In the genomic region with DNA sequence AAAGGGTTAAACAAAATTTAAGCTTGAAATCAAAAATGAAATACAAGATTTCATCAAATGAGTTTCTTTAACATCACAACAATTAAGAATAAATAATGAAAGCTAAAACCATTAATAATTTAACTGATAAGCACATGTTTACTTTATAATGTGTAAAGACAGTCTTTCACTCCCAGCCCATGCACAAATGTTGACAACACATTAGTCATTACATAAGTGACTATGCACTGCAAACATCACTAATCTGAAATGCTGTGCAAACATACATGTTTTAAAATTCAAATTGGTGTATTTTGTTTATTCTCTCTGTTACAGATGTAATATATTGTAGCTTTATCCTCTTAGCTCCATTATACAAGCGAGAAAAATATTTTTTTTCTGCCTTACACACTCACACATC, we compare ENCODE assay signal across 20 cellular contexts.
DNase-seq lines count a peak whose midpoint lies in the region; ATAC-seq, FAIRE-seq and TF ChIP-seq lines count a peak whose summit lies in the region.
"Had no signal": no experiment of that assay in that cellular context is flagged by ENCODE, and none has a peak within 500 bp of the region (broad histone marks: within the 10 kb centered on the region; RNA-seq: fewer than 3 reads in every experiment).

No MANE protein-coding gene starts in this region.

- H4K20me1 ChIP-seq in astrocyte (ENCODE audit: insufficient read depth, low read length) = no peaks in the 10 kb centered on the region
- H4K20me1 ChIP-seq in HepG2 (ENCODE audit: insufficient read depth, low read length) = no peaks in the 10 kb centered on the region
- H4K20me1 ChIP-seq: BLaER1 had no signal

- no peak for TF ChIP-seq POLR2A in HepG2 (IDR thresholded peaks at IDR 0.05; ENCODE audit: insufficient read depth in 1 of 2, low read depth in 2 of 2, low read length in 2 of 2)

- H3K9me3 ChIP-seq in astrocyte (ENCODE audit: insufficient read depth, low read depth, low read length) = no peaks in the 10 kb centered on the region
- H3K9me3 ChIP-seq in HepG2 (ENCODE audit: low read length) = no peaks in the 10 kb centered on the region
- H3K9me3 ChIP-seq: BLaER1, Caco-2 had no signal

- H3K27ac ChIP-seq in astrocyte (ENCODE audit: low read depth, low read length) (no peak overlapping the region), HepG2 (ENCODE audit: extremely low read length, insufficient read depth, low read length) (no peak overlapping the region)
- H3K27ac ChIP-seq: BLaER1, C4-2B had no signal

- intact Hi-C loops in HepG2 (cut with micrococcal nuclease; ENCODE audit: unreplicated experiment) = no loop called here

- no peaks in the 10 kb centered on the region for H3K9me3 Mint-ChIP-seq in astrocyte (ENCODE audit: unreplicated experiment)
- H3K9me3 Mint-ChIP-seq: CD8-positive, alpha-beta T cell had no signal

- H3K27me3 Mint-ChIP-seq in astrocyte (ENCODE audit: low read depth, unreplicated experiment) = no peaks in the 10 kb centered on the region
- H3K27me3 Mint-ChIP-seq: B cell; CD4-positive, CD25-positive, alpha-beta regulatory T cell had no signal

- H3K4me1 ChIP-seq in astrocyte (ENCODE audit: insufficient read depth, low read length) = no peaks in the 10 kb centered on the region
- H3K4me1 ChIP-seq in HepG2 (ENCODE audit: insufficient read depth, low read length) = peaks cover 11% of the 10 kb centered on the region
- H3K4me1 ChIP-seq: BLaER1, Caco-2 had no signal

- H3K9ac ChIP-seq in astrocyte (ENCODE audit: low read length) (no peak overlapping the region), HepG2 (ENCODE audit: insufficient read depth, low read depth, low read length) (no peak overlapping the region)
- H3K9ac ChIP-seq: BLaER1 had no signal

- POLR2A ChIA-PET in HepG2 (lab: Yijun Ruan, JAX) = no interaction called here

- H3K27me3 ChIP-seq in astrocyte (ENCODE audit: insufficient read depth, low read length) (no peaks in the 10 kb centered on the region), HepG2 (ENCODE audit: control insufficient read depth in 1 of 2, insufficient read depth in 2 of 2, low read length in 2 of 2) (no peaks in the 10 kb centered on the region)

- TF ChIP-seq RAD21 in HepG2 (CRISPR knock-in tag; IDR thresholded peaks at IDR 0.05) = no peak

- in situ Hi-C loops in HepG2 (cut with HindIII; ENCODE audit: extremely low pct_ligation_motif_present, low pct_unique_long_range_greater_than_20kb) = no loop called here

- H3K4me2 ChIP-seq in astrocyte (ENCODE audit: low read length) = no peak overlapping the region
- H3K4me2 ChIP-seq in HepG2 (ENCODE audit: low read depth, low read length) = no peak overlapping the region
- H3K4me2 ChIP-seq: BLaER1, GM23338 had no signal

- no peak overlapping the region for H3K4me3 ChIP-seq in astrocyte (ENCODE audit: insufficient read depth, low read depth, low read length)
- H3K4me3 ChIP-seq in HepG2 (replicated peaks in 1 of 3; ENCODE audit: insufficient read depth in 1 of 3, low read depth in 2 of 3, low read length in 3 of 3) = no peak overlapping the region
- H3K4me3 ChIP-seq: BLaER1, GM23338 had no signal

- DNase-seq in DMS53 treated with DMSO at 0.1 percent for 48 hours (lab: John Stamatoyannopoulos, UW; ENCODE audit: unreplicated experiment) (peak; percentile 18), astrocyte (ENCODE audit: low read depth) (no peak), HepG2 (ENCODE audit: low spot score) (peak; percentile 5), NOMO-1 (lab: John Stamatoyannopoulos, UW; ENCODE audit: unreplicated experiment in 2 of 2) (no peak)
- DNase-seq in activated CD4-positive, CD25-positive, alpha-beta regulatory T cell (lab: John Stamatoyannopoulos, UW) = no peak
- DNase-seq: Caco-2; CD4-positive, CD25-positive, alpha-beta regulatory T cell; CD8-positive, alpha-beta T cell; DMS153; DMS79 treated with DMSO at 0.1 percent for 48 hours; GF-D8; H9 had no signal

- H3K79me2 ChIP-seq in astrocyte (ENCODE audit: insufficient read depth, low read length) (no peaks in the 10 kb centered on the region), HepG2 (ENCODE audit: insufficient read depth, low read length) (no peaks in the 10 kb centered on the region)

- BruUV-seq in HepG2 (replicated peaks; lab: Mats Ljungman, UMichigan) = no TSS peak

- H3K4me3 Mint-ChIP-seq in astrocyte (ENCODE audit: unreplicated experiment) = no peak overlapping the region
- H3K4me3 Mint-ChIP-seq: B cell; CD4-positive, CD25-positive, alpha-beta regulatory T cell; CD8-positive, alpha-beta T cell; GM23338; H9 had no signal

- no peak overlapping the region for H3K27ac Mint-ChIP-seq in astrocyte (ENCODE audit: unreplicated experiment)
- H3K27ac Mint-ChIP-seq: B cell; CD4-positive, CD25-positive, alpha-beta regulatory T cell; CD8-positive, alpha-beta T cell; GM23338; H9 had no signal

- TF ChIP-seq CTCF in astrocyte (IDR thresholded peaks at IDR 0.05; ENCODE audit: insufficient read depth, low read depth, low read length) (no peak), HepG2 (CRISPR knock-in tag; IDR thresholded peaks at IDR 0.05) (no peak)

- FAIRE-seq in astrocyte (lab: Jason Lieb, UNC) (peak; percentile 75), HepG2 (lab: Jason Lieb, UNC) (no peak)
- FAIRE-seq: GM12891, GM18507 had no signal

- ATAC-seq in HepG2 = no peak
- ATAC-seq in HG03460 (IDR thresholded peaks at IDR 0.05; ENCODE audit: unreplicated experiment) = no peak
- ATAC-seq: CD8-positive, alpha-beta T cell; GM23338; HCT116 had no signal

- H2AFZ ChIP-seq in astrocyte (ENCODE audit: low read depth, low read length) = no peak overlapping the region
- no peak overlapping the region for H2AFZ ChIP-seq in HepG2 (ENCODE audit: low read length)
- H2AFZ ChIP-seq: GM23338 had no signal

- no peaks in the 10 kb centered on the region for H3K4me1 Mint-ChIP-seq in astrocyte (ENCODE audit: low read depth, unreplicated experiment)
- H3K4me1 Mint-ChIP-seq: B cell; CD4-positive, CD25-positive, alpha-beta regulatory T cell; GM23338; H9 had no signal

- no peaks in the 10 kb centered on the region for H3K36me3 Mint-ChIP-seq in astrocyte (ENCODE audit: low read depth, unreplicated experiment)
- H3K36me3 Mint-ChIP-seq: CD4-positive, CD25-positive, alpha-beta regulatory T cell; CD8-positive, alpha-beta T cell had no signal

- WGBS in HepG2 (ENCODE audit: low lambda C conversion rate) = 95% methylated on average over 1 of the region's 1 CpG

- TF ChIP-seq EP300 in HepG2 (IDR thresholded peaks at IDR 0.05; ENCODE audit: low read depth in 2 of 2, low read length in 2 of 2) (peak in 1 of 2 experiments; percentile 57; a peak in 1 of 4 replicates), HepG2 (CRISPR knock-in tag; IDR thresholded peaks at IDR 0.05; ENCODE audit: borderline replicate concordance) (no peak)

- CTCF ChIA-PET in HepG2 (lab: Yijun Ruan, JAX; ENCODE audit: low intra/inter-chr PET ratio, low total read pairs) = no interaction called here

- no peaks in the 10 kb centered on the region for H3K36me3 ChIP-seq in astrocyte (ENCODE audit: insufficient read depth, low read length)
- no peaks in the 10 kb centered on the region for H3K36me3 ChIP-seq in HepG2 (replicated peaks in 1 of 2; ENCODE audit: control insufficient read depth in 1 of 2, insufficient read depth in 2 of 2, low read length in 2 of 2)
- H3K36me3 ChIP-seq: BLaER1 had no signal

TF ChIP-seq in HepG2, 621 proteins besides CTCF, POLR2A, EP300 and RAD21 (continues in another document):
- no peak for TF ChIP-seq NR2C2 (CRISPR knock-in tag; IDR thresholded peaks at IDR 0.05; ENCODE audit: borderline replicate concordance)
- TF ChIP-seq MED1 (CRISPR knock-in tag; IDR thresholded peaks at IDR 0.05) = peak; percentile 24; the same call in 1 of the 2 replicates
- TF ChIP-seq, protein P1, sequence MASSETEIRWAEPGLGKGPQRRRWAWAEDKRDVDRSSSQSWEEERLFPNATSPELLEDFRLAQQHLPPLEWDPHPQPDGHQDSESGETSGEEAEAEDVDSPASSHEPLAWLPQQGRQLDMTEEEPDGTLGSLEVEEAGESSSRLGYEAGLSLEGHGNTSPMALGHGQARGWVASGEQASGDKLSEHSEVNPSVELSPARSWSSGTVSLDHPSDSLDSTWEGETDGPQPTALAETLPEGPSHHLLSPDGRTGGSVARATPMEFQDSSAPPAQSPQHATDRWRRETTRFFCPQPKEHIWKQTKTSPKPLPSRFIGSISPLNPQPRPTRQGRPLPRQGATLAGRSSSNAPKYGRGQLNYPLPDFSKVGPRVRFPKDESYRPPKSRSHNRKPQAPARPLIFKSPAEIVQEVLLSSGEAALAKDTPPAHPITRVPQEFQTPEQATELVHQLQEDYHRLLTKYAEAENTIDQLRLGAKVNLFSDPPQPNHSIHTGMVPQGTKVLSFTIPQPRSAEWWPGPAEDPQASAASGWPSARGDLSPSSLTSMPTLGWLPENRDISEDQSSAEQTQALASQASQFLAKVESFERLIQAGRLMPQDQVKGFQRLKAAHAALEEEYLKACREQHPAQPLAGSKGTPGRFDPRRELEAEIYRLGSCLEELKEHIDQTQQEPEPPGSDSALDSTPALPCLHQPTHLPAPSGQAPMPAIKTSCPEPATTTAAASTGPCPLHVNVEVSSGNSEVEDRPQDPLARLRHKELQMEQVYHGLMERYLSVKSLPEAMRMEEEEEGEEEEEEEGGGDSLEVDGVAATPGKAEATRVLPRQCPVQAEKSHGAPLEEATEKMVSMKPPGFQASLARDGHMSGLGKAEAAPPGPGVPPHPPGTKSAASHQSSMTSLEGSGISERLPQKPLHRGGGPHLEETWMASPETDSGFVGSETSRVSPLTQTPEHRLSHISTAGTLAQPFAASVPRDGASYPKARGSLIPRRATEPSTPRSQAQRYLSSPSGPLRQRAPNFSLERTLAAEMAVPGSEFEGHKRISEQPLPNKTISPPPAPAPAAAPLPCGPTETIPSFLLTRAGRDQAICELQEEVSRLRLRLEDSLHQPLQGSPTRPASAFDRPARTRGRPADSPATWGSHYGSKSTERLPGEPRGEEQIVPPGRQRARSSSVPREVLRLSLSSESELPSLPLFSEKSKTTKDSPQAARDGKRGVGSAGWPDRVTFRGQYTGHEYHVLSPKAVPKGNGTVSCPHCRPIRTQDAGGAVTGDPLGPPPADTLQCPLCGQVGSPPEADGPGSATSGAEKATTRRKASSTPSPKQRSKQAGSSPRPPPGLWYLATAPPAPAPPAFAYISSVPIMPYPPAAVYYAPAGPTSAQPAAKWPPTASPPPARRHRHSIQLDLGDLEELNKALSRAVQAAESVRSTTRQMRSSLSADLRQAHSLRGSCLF (CRISPR knock-in tag; IDR thresholded peaks at IDR 0.05; ENCODE audit: borderline replicate concordance) = no peak
- TF ChIP-seq FOXP1 (IDR thresholded peaks at IDR 0.05) = no peak
- peak; percentile 70 for TF ChIP-seq FOXP1 (CRISPR knock-in tag; IDR thresholded peaks at IDR 0.05)

Comparison
In these comparisons a context has a peak if more than half of its experiments do, and no peak if none do; other contexts are left out.
1. DNase-seq: peak in DMS53 treated with DMSO at 0.1 percent for 48 hours (single experiment) and HepG2 (single experiment); none in astrocyte (single experiment), activated CD4-positive, CD25-positive, alpha-beta regulatory T cell (0 of 4) and NOMO-1 (0 of 2).